ENCODE assay signal across 10 cellular contexts in genomic region chr20:15162061-15162740, GRCh38.
DNase-seq lines count a peak whose midpoint lies in the region; ATAC-seq and TF ChIP-seq lines count a peak whose summit lies in the region.
"Had no signal": no experiment of that assay in that cellular context is flagged by ENCODE, and none has a peak within 500 bp of the region (broad histone marks: within the 10 kb centered on the region; RNA-seq: fewer than 3 reads in every experiment).

No MANE protein-coding gene starts in this region.

- intact Hi-C loops in right lobe of liver (cut with DNase I): no loop called here

- H4K20me1 ChIP-seq in neural progenitor cell (ENCODE audit: low read depth): no peaks in the 10 kb centered on the region

- H2AFZ ChIP-seq in neural progenitor cell (replicated peaks): no peak overlapping the region
- H2AFZ ChIP-seq: parathyroid adenoma had no signal

- H3K27me3 Mint-ChIP-seq in neural progenitor cell (ENCODE audit: insufficient read depth, low read depth): no peaks in the 10 kb centered on the region

- no peak overlapping the region for H3K4me2 ChIP-seq in neural progenitor cell

- H3K27ac Mint-ChIP-seq in neural progenitor cell: no peak overlapping the region

- H3K9me3 ChIP-seq in right lobe of liver: no peaks in the 10 kb centered on the region
- no peaks in the 10 kb centered on the region for H3K9me3 ChIP-seq in neural progenitor cell (ENCODE audit: low read depth)
- no peaks in the 10 kb centered on the region for H3K9me3 ChIP-seq in BE2C

- H3K4me1 Mint-ChIP-seq in neural progenitor cell: no peaks in the 10 kb centered on the region

- no peak for TF ChIP-seq POLR2A in right lobe of liver (IDR thresholded peaks at IDR 0.05)

- peaks cover 14% of the 10 kb centered on the region for H3K9me3 Mint-ChIP-seq in neural progenitor cell

- H3K36me3 ChIP-seq in right lobe of liver (no peaks in the 10 kb centered on the region), neural progenitor cell (no peaks in the 10 kb centered on the region), BE2C (no peaks in the 10 kb centered on the region)

- peaks cover 0 to 5% (median 2%) of the 10 kb centered on the region in 4 donors for H3K4me1 ChIP-seq in right lobe of liver
- no peaks in the 10 kb centered on the region for H3K4me1 ChIP-seq in neural progenitor cell
- no peaks in the 10 kb centered on the region; the same call in 1 of the 2 replicates for H3K4me1 ChIP-seq in BE2C
- H3K4me1 ChIP-seq: parathyroid adenoma had no signal

- ATAC-seq in GM21390 (IDR thresholded peaks at IDR 0.05; ENCODE audit: unreplicated experiment) (peak; percentile 82), right lobe of liver (peak; percentile 67 to 86 (median 82))

- H3K4me3 ChIP-seq in GM12864 (ENCODE audit: low read depth, low read length): no peak overlapping the region; the same call in 1 of the 2 replicates
- peak overlapping the region; percentile 25 to 37 (median 33) for H3K4me3 ChIP-seq in right lobe of liver
- H3K4me3 ChIP-seq in neural progenitor cell: no peak overlapping the region
- H3K4me3 ChIP-seq in BE2C (ENCODE audit: low read depth, low read length): no peak overlapping the region

- no peaks in the 10 kb centered on the region for H3K79me2 ChIP-seq in neural progenitor cell (ENCODE audit: low read depth)
- H3K79me2 ChIP-seq: parathyroid adenoma had no signal

- TF ChIP-seq CTCF in GM12864 (IDR thresholded peaks at IDR 0.05; ENCODE audit: low read depth, low read length, missing control alignments): no peak
- TF ChIP-seq CTCF in right lobe of liver (IDR thresholded peaks at IDR 0.05): no peak
- no peak for TF ChIP-seq CTCF in neural progenitor cell (IDR thresholded peaks at IDR 0.05)
- TF ChIP-seq CTCF in BE2C (IDR thresholded peaks at IDR 0.05; ENCODE audit: low read depth, low read length): no peak

- no peak overlapping the region for H3K9ac ChIP-seq in neural progenitor cell
- H3K9ac ChIP-seq: parathyroid adenoma had no signal

- 41% methylated on average over 7 of the region's 7 CpGs for WGBS in right lobe of liver (ENCODE audit: insufficient coverage, low coverage, low lambda C conversion rate, missing lambda C conversion rate)

- H3K27ac ChIP-seq in right lobe of liver: peak overlapping the region in 2 of 3 donors; percentile 31
- no peak overlapping the region for H3K27ac ChIP-seq in neural progenitor cell
- H3K27ac ChIP-seq: parathyroid adenoma had no signal

- H3F3A ChIP-seq in neural progenitor cell (ENCODE audit: low read depth): no peaks in the 10 kb centered on the region

- no peaks in the 10 kb centered on the region for H3K27me3 ChIP-seq in right lobe of liver
- H3K27me3 ChIP-seq in neural progenitor cell: no peaks in the 10 kb centered on the region
- H3K27me3 ChIP-seq in BE2C: no peaks in the 10 kb centered on the region

- H3K4me3 Mint-ChIP-seq in neural progenitor cell: no peak overlapping the region

- H3K36me3 Mint-ChIP-seq in neural progenitor cell: no peaks in the 10 kb centered on the region

- DNase-seq in GM12864 (ENCODE audit: low read depth): peak; percentile 21
- DNase-seq in M059J (ENCODE audit: low read depth): peak; percentile 5
- DNase-seq in right lobe of liver: no peak
- no peak for DNase-seq in NK-92 treated with Interleukin-12 subunit alpha and Interleukin-12 subunit beta, amount 100 ng/mL, for 24 hours (lab: John Stamatoyannopoulos, UW)
- no peak for DNase-seq in neural progenitor cell (ENCODE audit: low spot score)
- DNase-seq in BE2C: no peak
- DNase-seq in EL: no peak
- DNase-seq: Right ventricle myocardium superior had no signal

Comparison
In these comparisons a context has a peak if more than half of its experiments do, and no peak if none do; other contexts are left out.
1. DNase-seq: peak in GM12864 (single experiment) and M059J (single experiment); none in right lobe of liver (0 of 3), NK-92 treated with Interleukin-12 subunit alpha and Interleukin-12 subunit beta, amount 100 ng/mL, for 24 hours (single experiment), neural progenitor cell (single experiment), BE2C (single experiment) and EL (single experiment).
2. H3K4me3 ChIP-seq: peak in right lobe of liver (3 of 3); none in GM12864 (single experiment), neural progenitor cell (single experiment) and BE2C (single experiment).